In genomic region chr4:19187709-19188108, GRCh38 we compare ENCODE assay signal across 24 cellular contexts.
"Had no signal": no experiment of that assay in that cellular context is flagged by ENCODE, and none has a peak within 500 bp of the region (broad histone marks: within the 10 kb centered on the region; RNA-seq: fewer than 3 reads in every experiment).

No MANE protein-coding gene starts in this region.

- DNase-seq: activated CD4-positive, alpha-beta T cell treated with anti-CD3 and anti-CD28 coated beads for 36 hours; activated CD4-positive, CD25-positive, alpha-beta regulatory T cell; activated naive CD4-positive, alpha-beta T cell treated with Interleukin-2 at 50 U/mL for 16 hours; activated T-cell treated with anti-CD3 and anti-CD28 coated beads for 4 hours; activated T-cell treated with anti-CD3 and anti-CD28 coated beads, Interleukin-2, amount 50 U/mL, for 72 hours; anterior cingulate cortex; effector CD8-positive, alpha-beta T cell; gastrocnemius medialis; glutamatergic neuron; islet precursor cell; left ventricle myocardium superior; mammary epithelial cell; natural killer cell; stimulated activated CD4-positive, alpha-beta T cell treated with anti-CD3 and anti-CD28 coated beads, Interleukin-15, amount 100 ng/mL, for 24 hours; stimulated activated CD4-positive, alpha-beta T cell treated with anti-CD3 and anti-CD28 coated beads, Interleukin-2, amount 100 ng/mL, for 24 hours; stimulated activated naive CD4-positive, alpha-beta T cell; T-helper 1 cell; tibial artery had no signal

- H3K4me1 ChIP-seq: gastrocnemius medialis, prostate gland, suprapubic skin had no signal

- H3K4me3 Mint-ChIP-seq: activated CD4-positive, alpha-beta T cell treated with anti-CD3 and anti-CD28 coated beads for 36 hours; activated naive CD8-positive, alpha-beta T cell; activated T-cell treated with anti-CD3 and anti-CD28 coated beads, Interleukin-2, amount 50 U/mL, for 72 hours; central memory CD8-positive, alpha-beta T cell; natural killer cell; T-helper 2 cell treated with Interferon-gamma antibody and Interleukin-4, amounts not matched to agents 5 μg/mL and 100 μg/mL, for 36 hours had no signal

- ATAC-seq: activated CD4-positive, alpha-beta T cell treated with anti-CD3 and anti-CD28 coated beads for 36 hours; activated T-cell treated with anti-CD3 and anti-CD28 coated beads, Interleukin-2, amount 50 U/mL, for 72 hours; gastrocnemius medialis; left ventricle myocardium superior; natural killer cell had no signal

- H3K27me3 Mint-ChIP-seq: activated CD4-positive, alpha-beta T cell treated with anti-CD3 and anti-CD28 coated beads for 36 hours; activated naive CD8-positive, alpha-beta T cell; central memory CD8-positive, alpha-beta T cell had no signal

- H3K9me3 ChIP-seq: gastrocnemius medialis, neutrophil, prostate gland, tibial artery had no signal

- H3K4me3 ChIP-seq: gastrocnemius medialis, prostate gland, suprapubic skin, tibial artery had no signal

- H3K36me3 ChIP-seq: gastrocnemius medialis, neutrophil, prostate gland, suprapubic skin, tibial artery had no signal

- H3K27ac ChIP-seq: gastrocnemius medialis, neutrophil, prostate gland, suprapubic skin, tibial artery had no signal

- H3K27me3 ChIP-seq: gastrocnemius medialis, neutrophil, suprapubic skin, tibial artery had no signal

- H3K27ac Mint-ChIP-seq: activated CD4-positive, alpha-beta T cell treated with anti-CD3 and anti-CD28 coated beads for 36 hours; activated naive CD8-positive, alpha-beta T cell; activated T-cell treated with anti-CD3 and anti-CD28 coated beads, Interleukin-2, amount 50 U/mL, for 72 hours; natural killer cell; T-helper 2 cell treated with Interferon-gamma antibody and Interleukin-4, amounts not matched to agents 5 μg/mL and 100 μg/mL, for 36 hours had no signal

- H3K4me1 Mint-ChIP-seq: activated CD4-positive, alpha-beta T cell treated with anti-CD3 and anti-CD28 coated beads for 36 hours; central memory CD8-positive, alpha-beta T cell; natural killer cell had no signal

- H3K36me3 Mint-ChIP-seq: activated naive CD8-positive, alpha-beta T cell; natural killer cell had no signal
